21 cellular contexts compared by ENCODE assay signal in the genomic region with DNA sequence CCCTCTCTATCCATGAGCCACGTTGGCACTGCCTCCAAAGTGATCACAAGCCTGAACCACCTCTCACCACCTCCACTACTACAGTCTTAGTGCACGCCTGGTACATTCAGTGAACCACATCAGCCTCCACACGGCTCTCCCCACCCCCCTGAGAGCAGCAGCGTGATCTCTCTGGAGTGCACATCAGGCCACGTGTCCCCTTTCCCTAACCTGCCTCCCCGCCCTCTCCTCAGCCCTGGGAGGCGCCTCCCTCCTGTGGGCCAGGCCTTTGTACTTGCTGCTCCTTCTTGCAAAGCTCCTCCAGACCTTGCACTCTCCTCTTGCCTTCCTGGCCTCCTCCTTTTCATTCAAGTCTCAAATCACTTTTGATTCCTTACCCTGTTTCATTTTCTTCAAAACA. TPM values are rescaled to one million over a fixed set of nuclear protein-coding genes. Genes with fewer than 3 reads are reported as not detected.
DNase-seq lines count a peak whose midpoint lies in the region; ATAC-seq and TF ChIP-seq lines count a peak whose summit lies in the region.
"Had no signal": no experiment of that assay in that cellular context is flagged by ENCODE, and none has a peak within 500 bp of the region (broad histone marks: within the 10 kb centered on the region; RNA-seq: fewer than 3 reads in every experiment).

No MANE protein-coding gene starts in this region.

- peaks cover 23 to 52% (median 44%) of the 10 kb centered on the region in 10 experiments for H3K4me1 ChIP-seq in BLaER1 treated with 17β-estradiol and CSF1 and Interleukin-3, amounts not matched to agents 10 nM and 100 nM
- no peaks in the 10 kb centered on the region for H3K4me1 ChIP-seq in lower lobe of right lung
- peaks cover 0 to 3% (median 0%) of the 10 kb centered on the region in 6 donors for H3K4me1 ChIP-seq in spleen
- no peaks in the 10 kb centered on the region for H3K4me1 ChIP-seq in sigmoid colon
- H3K4me1 ChIP-seq: HAP-1, stomach, vagina had no signal

- H3K4me1 Mint-ChIP-seq in T-helper 2 cell treated with Interferon-gamma antibody and Interleukin-4, amounts not matched to agents 5 μg/mL and 100 μg/mL, for 36 hours (ENCODE audit: low read depth): peaks cover 5% of the 10 kb centered on the region
- H3K4me1 Mint-ChIP-seq: activated B cell treated with CpG ODN at 0.5 μM for 24 hours had no signal

- H3K27ac Mint-ChIP-seq in T-helper 2 cell treated with Interferon-gamma antibody and Interleukin-4, amounts not matched to agents 5 μg/mL and 100 μg/mL, for 36 hours: no peak overlapping the region
- H3K27ac Mint-ChIP-seq: activated B cell treated with CpG ODN at 0.5 μM for 24 hours; CD8-positive, alpha-beta T cell; T-cell had no signal

- peak overlapping the region in 1 of 11 experiments; percentile 14; a peak in 1 of 22 replicates for H3K9ac ChIP-seq in BLaER1 treated with 17β-estradiol and CSF1 and Interleukin-3, amounts not matched to agents 10 nM and 100 nM

- no peaks in the 10 kb centered on the region for H3K9me3 Mint-ChIP-seq in T-helper 2 cell treated with Interferon-gamma antibody and Interleukin-4, amounts not matched to agents 5 μg/mL and 100 μg/mL, for 36 hours
- H3K9me3 Mint-ChIP-seq: activated B cell treated with CpG ODN at 0.5 μM for 24 hours; CD8-positive, alpha-beta T cell; T-cell had no signal

- no peaks in the 10 kb centered on the region for H4K20me1 ChIP-seq in BLaER1 treated with 17β-estradiol and CSF1 and Interleukin-3, amounts not matched to agents 10 nM and 100 nM

- no peak for TF ChIP-seq EP300 in sigmoid colon (IDR thresholded peaks at IDR 0.05)

- DNase-seq in NCI-H187 (lab: John Stamatoyannopoulos, UW): peak; percentile 33 to 73
- DNase-seq in WERI-Rb-1: peak; percentile 84
- DNase-seq in lower lobe of right lung: no peak
- DNase-seq in spleen: no peak
- DNase-seq in left lobe of liver (ENCODE audit: low spot score): no peak
- no peak for DNase-seq in T-helper 2 cell treated with Interferon-gamma antibody and Interleukin-4, amounts not matched to agents 5 μg/mL and 100 μg/mL, for 36 hours (ENCODE audit: low spot score)
- DNase-seq in sigmoid colon: no peak
- DNase-seq: ACHN; activated B cell treated with CpG ODN at 0.5 μM for 24 hours; activated gamma-delta T cell treated with Interleukin-2 at 50 U/mL for 16 hours; aorta; CD8-positive, alpha-beta T cell; NCI-H748 treated with DMSO at 0.1 percent for 48 hours; stomach; T-cell had no signal

- H3K9me3 ChIP-seq in BLaER1 treated with 17β-estradiol and CSF1 and Interleukin-3, amounts not matched to agents 10 nM and 100 nM (replicated peaks in 1 of 11): no peaks in the 10 kb centered on the region
- no peaks in the 10 kb centered on the region for H3K9me3 ChIP-seq in WERI-Rb-1 (ENCODE audit: severe bottlenecking)
- no peaks in the 10 kb centered on the region for H3K9me3 ChIP-seq in lower lobe of right lung
- no peaks in the 10 kb centered on the region for H3K9me3 ChIP-seq in spleen
- no peaks in the 10 kb centered on the region for H3K9me3 ChIP-seq in sigmoid colon
- H3K9me3 ChIP-seq: HAP-1, stomach, vagina had no signal

- peak; percentile 52 to 74 for ATAC-seq in lower lobe of right lung
- no peak for ATAC-seq in left lobe of liver
- ATAC-seq: CD8-positive, alpha-beta T cell; T-cell had no signal

- no peak for TF ChIP-seq POLR2A in spleen (IDR thresholded peaks at IDR 0.05)
- no peak for TF ChIP-seq POLR2A in sigmoid colon (IDR thresholded peaks at IDR 0.05)

- WGBS in spleen, 5 donors: 80 to 85% (median 84%) methylated on average over 7 of the region's 7 CpGs
- WGBS in sigmoid colon, 2 donors: 34 to 72% methylated on average over 7 of the region's 7 CpGs

- no peaks in the 10 kb centered on the region for H3K36me3 ChIP-seq in BLaER1 treated with 17β-estradiol and CSF1 and Interleukin-3, amounts not matched to agents 10 nM and 100 nM
- H3K36me3 ChIP-seq in WERI-Rb-1 (no peaks in the 10 kb centered on the region), lower lobe of right lung (no peaks in the 10 kb centered on the region), spleen (no peaks in the 10 kb centered on the region), sigmoid colon (no peaks in the 10 kb centered on the region)
- H3K36me3 ChIP-seq: HAP-1, stomach, vagina had no signal

- no peak overlapping the region for H3K4me3 Mint-ChIP-seq in T-helper 2 cell treated with Interferon-gamma antibody and Interleukin-4, amounts not matched to agents 5 μg/mL and 100 μg/mL, for 36 hours
- H3K4me3 Mint-ChIP-seq: activated B cell treated with CpG ODN at 0.5 μM for 24 hours; CD8-positive, alpha-beta T cell; IgD-negative memory B cell; T-cell had no signal

- no peak overlapping the region for H3K4me3 ChIP-seq in BLaER1 treated with 17β-estradiol and CSF1 and Interleukin-3, amounts not matched to agents 10 nM and 100 nM
- H3K4me3 ChIP-seq in WERI-Rb-1 (ENCODE audit: low read depth, low read length): no peak overlapping the region
- H3K4me3 ChIP-seq in lower lobe of right lung: no peak overlapping the region
- no peak overlapping the region for H3K4me3 ChIP-seq in spleen
- H3K4me3 ChIP-seq in sigmoid colon: no peak overlapping the region
- H3K4me3 ChIP-seq: HAP-1, stomach, vagina had no signal

- H3K4me2 ChIP-seq in BLaER1 treated with 17β-estradiol and CSF1 and Interleukin-3, amounts not matched to agents 10 nM and 100 nM: peak overlapping the region in 9 of 11 experiments; percentile 6 to 62 (median 43); a peak in 17 of 22 replicates

- TF ChIP-seq CTCF in WERI-Rb-1 (IDR thresholded peaks at IDR 0.05; ENCODE audit: low read depth, low read length) (no peak), lower lobe of right lung (IDR thresholded peaks at IDR 0.05) (no peak), spleen (IDR thresholded peaks at IDR 0.05 in 8 of 11, conservative IDR thresholded peaks at IDR 0.05 in 3 of 11) (no peak), sigmoid colon (IDR thresholded peaks at IDR 0.05) (no peak)

- H3K27me3 Mint-ChIP-seq in T-helper 2 cell treated with Interferon-gamma antibody and Interleukin-4, amounts not matched to agents 5 μg/mL and 100 μg/mL, for 36 hours (ENCODE audit: low read depth): peaks cover 4% of the 10 kb centered on the region

- no peak overlapping the region for H3K27ac ChIP-seq in BLaER1 treated with 17β-estradiol and CSF1 and Interleukin-3, amounts not matched to agents 10 nM and 100 nM
- H3K27ac ChIP-seq in WERI-Rb-1 (no peak overlapping the region), lower lobe of right lung (no peak overlapping the region), spleen (no peak overlapping the region), sigmoid colon (no peak overlapping the region)
- H3K27ac ChIP-seq: stomach, vagina had no signal

- H3K36me3 Mint-ChIP-seq in T-helper 2 cell treated with Interferon-gamma antibody and Interleukin-4, amounts not matched to agents 5 μg/mL and 100 μg/mL, for 36 hours (ENCODE audit: low read depth): no peaks in the 10 kb centered on the region
- H3K36me3 Mint-ChIP-seq: IgD-negative memory B cell, T-cell had no signal

- intact Hi-C loops in lower lobe of right lung (cut with DNase I) (no loop called here), spleen (cut with DNase I; ENCODE audit: low total_unique reads) (no loop called here), sigmoid colon (cut with DNase I) (no loop called here)

- H3K27me3 ChIP-seq in BLaER1 treated with 17β-estradiol and CSF1 and Interleukin-3, amounts not matched to agents 10 nM and 100 nM: no peaks in the 10 kb centered on the region
- no peaks in the 10 kb centered on the region for H3K27me3 ChIP-seq in WERI-Rb-1 (ENCODE audit: insufficient read depth, low read depth, severe bottlenecking)
- H3K27me3 ChIP-seq in lower lobe of right lung (ENCODE audit: low read depth): no peaks in the 10 kb centered on the region
- peaks cover 0 to 7% (median 0%) of the 10 kb centered on the region in 7 donors for H3K27me3 ChIP-seq in spleen (replicated peaks in 1 of 7)
- peaks cover 0 to 26% (median 7%) of the 10 kb centered on the region in 3 donors for H3K27me3 ChIP-seq in sigmoid colon
- H3K27me3 ChIP-seq: vagina had no signal

RNA-seq across cellular contexts. Expression of a gene that starts 49.8 kb away (rescaled TPM):
- total RNA-seq in lower lobe of right lung: 14.2 TPM
- total RNA-seq in spleen: 1 to 10 TPM in 6 of 7 donors, under 1 TPM in 1; 0.91 to 3.1 (median 2.7) TPM
- 1 to 10 TPM in 1 of 3 donors, under 1 TPM in 2; 0.35 to 1.2 (median 0.50) TPM for polyA plus RNA-seq in spleen
- 72.6 TPM for total RNA-seq in left lobe of liver
- total RNA-seq in sigmoid colon: 1 to 10 TPM in 1 of 4 donors, under 1 TPM in 1, not detected in 2; 0.28 to 2.1 TPM
- 1 to 10 TPM in 2 of 3 donors, under 1 TPM in 1; 0.48 to 4.2 (median 4.2) TPM for polyA plus RNA-seq in sigmoid colon
- total RNA-seq: activated B cell treated with CpG ODN at 0.5 μM for 24 hours; CD8-positive, alpha-beta T cell; epithelial cell of proximal tubule; kidney epithelial cell; vagina had no signal
- polyA plus RNA-seq: IgD-negative memory B cell had no signal

Comparison
In these comparisons a context has a peak if more than half of its experiments do, and no peak if none do; other contexts are left out.
1. DNase-seq: peak in NCI-H187 (2 of 2) and WERI-Rb-1 (single experiment); none in lower lobe of right lung (single experiment), spleen (single experiment), left lobe of liver (single experiment), T-helper 2 cell treated with Interferon-gamma antibody and Interleukin-4, amounts not matched to agents 5 μg/mL and 100 μg/mL, for 36 hours (single experiment) and sigmoid colon (single experiment).